Comparison of ENCODE assay signal across 2 cellular contexts in the genomic region with DNA sequence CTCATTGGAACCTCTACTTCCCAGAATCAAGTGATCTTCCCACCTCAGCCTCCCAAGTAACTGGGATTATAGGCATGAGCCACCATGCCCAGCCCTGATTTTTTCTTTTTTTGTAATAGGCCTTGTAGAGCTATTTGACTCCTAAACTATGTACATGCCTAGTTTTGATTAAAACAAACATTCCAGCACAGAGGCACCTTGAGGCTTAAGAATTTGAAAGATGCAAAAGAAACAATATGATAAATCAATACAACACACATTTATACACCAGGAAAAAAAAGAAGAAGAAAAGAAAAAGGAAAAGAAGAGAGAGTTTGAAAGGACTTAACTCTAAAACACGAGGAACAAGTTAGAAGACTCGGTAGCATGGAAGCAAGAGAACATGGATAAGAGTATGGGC.
TF ChIP-seq lines count a peak whose summit lies in the region.

No MANE protein-coding gene starts in this region.

TF ChIP-seq in GM23338, 12 proteins besides CTCF, POLR2A, EP300 and RAD21:
- no peak for TF ChIP-seq NANOG (IDR thresholded peaks at IDR 0.05; ENCODE audit: borderline replicate concordance)
- TF ChIP-seq ZNF114 (CRISPR knock-in tag; IDR thresholded peaks at IDR 0.05) = no peak

TF ChIP-seq in H1, 55 proteins besides CTCF, POLR2A, EP300 and RAD21:
- no peak for TF ChIP-seq SIX5 (IDR thresholded peaks at IDR 0.05; ENCODE audit: low read depth, low read length)
- TF ChIP-seq TBP (IDR thresholded peaks at IDR 0.05; ENCODE audit: low read depth, low read length) = no peak
- no peak for TF ChIP-seq SP1 (IDR thresholded peaks at IDR 0.05; ENCODE audit: low read depth, low read length)
- no peak for TF ChIP-seq CHD1 (IDR thresholded peaks at IDR 0.05; ENCODE audit: low read depth, low read length)
- no peak for TF ChIP-seq GABPA (IDR thresholded peaks at IDR 0.05; ENCODE audit: borderline replicate concordance, insufficient read depth, low read length)
- no peak for TF ChIP-seq NRF1 (IDR thresholded peaks at IDR 0.05; ENCODE audit: low read depth, low read length)
- TF ChIP-seq TAF7 (optimal IDR thresholded peaks at IDR 0.05; ENCODE audit: borderline replicate concordance, low read depth, low read length) = no peak
- TF ChIP-seq CBX5 (IDR thresholded peaks at IDR 0.05; ENCODE audit: low read depth, low read length) = no peak
TF ChIP-seq in H1: peak in this region for 0.
